ENCODE assay signal across 19 cellular contexts in the genomic region with DNA sequence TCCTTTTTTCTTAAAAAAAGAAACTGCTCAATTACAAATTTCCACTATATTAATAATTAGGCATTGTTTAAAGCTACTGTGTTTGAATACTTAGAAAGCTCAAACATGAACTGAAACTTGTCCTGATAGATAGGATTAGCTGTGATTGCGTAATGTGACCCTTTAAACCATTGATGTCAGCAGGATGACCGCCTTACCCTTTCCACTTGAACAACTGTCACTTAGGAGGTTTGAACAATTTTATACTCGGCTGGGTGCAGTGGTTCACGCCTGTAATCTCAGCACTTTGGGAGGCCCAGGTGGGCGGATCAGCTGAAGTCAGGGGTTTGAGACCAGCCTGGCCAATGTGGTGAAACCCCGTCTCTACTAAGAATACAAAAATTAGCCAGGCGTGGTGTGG. TPM values are rescaled to one million over a fixed set of nuclear protein-coding genes. Genes with fewer than 3 reads are reported as not detected.
A peak's percentile ranks its signal among the peaks of the same experiment; 100 is the strongest.
DNase-seq lines count a peak whose midpoint lies in the region; ATAC-seq and TF ChIP-seq lines count a peak whose summit lies in the region.
"Had no signal": no experiment of that assay in that cellular context is flagged by ENCODE, and none has a peak within 500 bp of the region (broad histone marks: within the 10 kb centered on the region; RNA-seq: fewer than 3 reads in every experiment).

No MANE protein-coding gene starts in this region.

- WGBS in tibial nerve, 2 donors = 74 to 88% methylated on average over 7 of the region's 7 CpGs

- no peak overlapping the region for H3K4me2 ChIP-seq in PC-3 (ENCODE audit: low read length)

- H3K9ac ChIP-seq in PC-3 (ENCODE audit: low read length) = no peak overlapping the region

- intact Hi-C loops in PC-3 (cut with micrococcal nuclease) = no loop called here

- no peak overlapping the region for H2AFZ ChIP-seq in PC-3 (ENCODE audit: low read length)

- no peak overlapping the region for H3K4me3 ChIP-seq in PC-3 (ENCODE audit: low read length)
- H3K4me3 ChIP-seq in tibial nerve = no peak overlapping the region
- H3K4me3 ChIP-seq: vagina had no signal

- TSS peak; percentile 5 for BruUV-seq in PC-3 (replicated peaks; lab: Mats Ljungman, UMichigan)

- peaks cover 9% of the 10 kb centered on the region; the same call in 1 of the 2 replicates for H3K4me1 ChIP-seq in PC-3 (ENCODE audit: insufficient read depth, low read length)
- peaks cover 0 to 55% (median 7%) of the 10 kb centered on the region in 4 donors for H3K4me1 ChIP-seq in tibial nerve

- H3K4me1 Mint-ChIP-seq in memory B cell = peaks cover 28% of the 10 kb centered on the region

- peaks cover 8% of the 10 kb centered on the region; the same call in 1 of the 2 replicates for H4K20me1 ChIP-seq in PC-3 (ENCODE audit: low read length)

- H3K9me3 ChIP-seq in PC-3 (ENCODE audit: low read length) = no peaks in the 10 kb centered on the region
- H3K9me3 ChIP-seq in tibial nerve = no peaks in the 10 kb centered on the region
- H3K9me3 ChIP-seq: vagina had no signal

- peaks cover 7% of the 10 kb centered on the region for H3K36me3 Mint-ChIP-seq in memory B cell

- H3K27ac Mint-ChIP-seq in memory B cell = no peak overlapping the region
- H3K27ac Mint-ChIP-seq: effector memory CD8-positive, alpha-beta T cell; H9; stimulated activated effector memory CD8-positive, alpha-beta T cell treated with anti-CD3 and anti-CD28 coated beads, Interleukin-12 subunit alpha, Interleukin-12 subunit beta, amount 100 ng/mL, for 72 hours had no signal

- no peak overlapping the region for H3K4me3 Mint-ChIP-seq in memory B cell
- H3K4me3 Mint-ChIP-seq: effector memory CD8-positive, alpha-beta T cell; H9; stimulated activated effector memory CD8-positive, alpha-beta T cell treated with anti-CD3 and anti-CD28 coated beads, Interleukin-12 subunit alpha, Interleukin-12 subunit beta, amount 100 ng/mL, for 72 hours had no signal

- CTCF ChIA-PET in PC-3 (lab: Charles Lee) = interaction anchor here (0.6 kb wide), 1 partner anchor 120 kb away, joined by 4 read pairs; no protein-coding TSS in a partner anchor

- ATAC-seq in HG02759 (IDR thresholded peaks at IDR 0.05; ENCODE audit: unreplicated experiment) = peak; percentile 23
- no peak for ATAC-seq in PC-3
- ATAC-seq in memory B cell (ENCODE audit: low read depth) = peak; percentile 9
- no peak for ATAC-seq in GM21360 (IDR thresholded peaks at IDR 0.05; ENCODE audit: unreplicated experiment)
- no peak for ATAC-seq in GM18498 (IDR thresholded peaks at IDR 0.05; ENCODE audit: unreplicated experiment)
- no peak for ATAC-seq in GM19467 (IDR thresholded peaks at IDR 0.05; ENCODE audit: unreplicated experiment)
- ATAC-seq: effector memory CD8-positive, alpha-beta T cell; foreskin keratinocyte; stimulated activated effector memory CD8-positive, alpha-beta T cell treated with anti-CD3 and anti-CD28 coated beads, Interleukin-12 subunit alpha, Interleukin-12 subunit beta, amount 100 ng/mL, for 72 hours had no signal

- TF ChIP-seq EP300 in tibial nerve (IDR thresholded peaks at IDR 0.05) = no peak

- H3K27ac ChIP-seq in PC-3 (ENCODE audit: low read length) = no peak overlapping the region
- H3K27ac ChIP-seq in tibial nerve = no peak overlapping the region
- H3K27ac ChIP-seq: foreskin keratinocyte, vagina had no signal

- POLR2A ChIA-PET in PC-3 (lab: Charles Lee; ENCODE audit: unreplicated experiment) = no interaction called here

- DNase-seq in CD1c-positive myeloid dendritic cell (ENCODE audit: extremely low spot score) (peak; percentile 87), PC-3 (no peak), memory B cell (ENCODE audit: low spot score in 2 of 2) (no peak), tibial nerve (ENCODE audit: low spot score in 2 of 2) (no peak)
- DNase-seq: activated CD4-positive, alpha-beta T cell treated with anti-CD3 and anti-CD28 coated beads, Interleukin-2, amount 50 U/mL, for 4 hours; DMS79 treated with DMSO at 0.1 percent for 48 hours; effector memory CD8-positive, alpha-beta T cell; foreskin keratinocyte; H9; NCI-H1105 treated with DMSO at 0.1 percent for 48 hours; NCI-H510A treated with DMSO at 0.1 percent for 48 hours; stimulated activated CD4-positive, alpha-beta T cell treated with anti-CD3 and anti-CD28 coated beads, Interleukin-4, amount 100 ng/mL, for 24 hours; T-helper 9 cell had no signal

- TF ChIP-seq POLR2A in tibial nerve (IDR thresholded peaks at IDR 0.05) = no peak

- H3K27me3 ChIP-seq in PC-3 (ENCODE audit: low read length) (no peaks in the 10 kb centered on the region), tibial nerve (no peaks in the 10 kb centered on the region)
- H3K27me3 ChIP-seq: foreskin keratinocyte, vagina had no signal

- TF ChIP-seq CTCF in PC-3 (conservative IDR thresholded peaks at IDR 0.05; ENCODE audit: low read depth, low read length) = no peak
- TF ChIP-seq CTCF in tibial nerve (IDR thresholded peaks at IDR 0.05) = no peak

- H3F3A ChIP-seq in PC-3 (ENCODE audit: low read length, unreplicated experiment) = no peaks in the 10 kb centered on the region

- H3K9me2 ChIP-seq in PC-3 (replicated peaks; ENCODE audit: low read length) = no peaks in the 10 kb centered on the region

- peaks cover 1% of the 10 kb centered on the region for H3K9me3 Mint-ChIP-seq in memory B cell
- H3K9me3 Mint-ChIP-seq: stimulated activated effector memory CD8-positive, alpha-beta T cell treated with anti-CD3 and anti-CD28 coated beads, Interleukin-12 subunit alpha, Interleukin-12 subunit beta, amount 100 ng/mL, for 72 hours had no signal

- no peaks in the 10 kb centered on the region for H3K27me3 Mint-ChIP-seq in memory B cell

- H3K36me3 ChIP-seq in PC-3 (ENCODE audit: low read depth, low read length) (no peaks in the 10 kb centered on the region), tibial nerve (no peaks in the 10 kb centered on the region)
- H3K36me3 ChIP-seq: vagina had no signal

- peaks cover 73% of the 10 kb centered on the region for H3K79me2 ChIP-seq in PC-3 (ENCODE audit: low read length)

RNA-seq across cellular contexts. Expression of a gene that starts 2.9 kb away (rescaled TPM):
- total RNA-seq in PC-3 (2014; rRNA removed) (110 and 111 TPM in 2 replicates), tibial nerve (100 to 1,000 TPM; 114 to 166 (median 130) TPM)

Comparison
In these comparisons a context has a peak if more than half of its experiments do, and no peak if none do; other contexts are left out.
1. ATAC-seq: peak in HG02759 (single experiment) and memory B cell (single experiment); none in PC-3 (single experiment), GM21360 (single experiment), GM18498 (single experiment) and GM19467 (single experiment).